In genomic region chr9:104968025-104968982, GRCh38 we compare ENCODE assay signal across 1 cellular context.
TF ChIP-seq lines count a peak whose summit lies in the region.

No MANE protein-coding gene starts in this region.

TF ChIP-seq in HepG2, 621 proteins besides CTCF, POLR2A, EP300 and RAD21 (continued from another document and continues in another):
- no peak for TF ChIP-seq ZNF276 (CRISPR knock-in tag; IDR thresholded peaks at IDR 0.05; ENCODE audit: low read depth)
- peak; percentile 61 for TF ChIP-seq ARID5B (CRISPR knock-in tag; IDR thresholded peaks at IDR 0.05)
- TF ChIP-seq YEATS4 (CRISPR knock-in tag; IDR thresholded peaks at IDR 0.05; ENCODE audit: borderline replicate concordance): peak; percentile 50; the same call in 1 of the 2 replicates
- no peak; the same call in 1 of the 2 replicates for TF ChIP-seq ZSCAN21 (CRISPR knock-in tag; IDR thresholded peaks at IDR 0.05; ENCODE audit: borderline replicate concordance)
- TF ChIP-seq GPBP1L1 (CRISPR knock-in tag; IDR thresholded peaks at IDR 0.05): no peak
- no peak for TF ChIP-seq ZNF781 (CRISPR knock-in tag; IDR thresholded peaks at IDR 0.05; ENCODE audit: borderline replicate concordance, not compliant biosample characterization)
- no peak for TF ChIP-seq ZNF670 (CRISPR knock-in tag; IDR thresholded peaks at IDR 0.05; ENCODE audit: borderline replicate concordance)
- no peak for TF ChIP-seq ZC3H13 (CRISPR knock-in tag; IDR thresholded peaks at IDR 0.05)
- TF ChIP-seq PAX8 (CRISPR knock-in tag; IDR thresholded peaks at IDR 0.05; ENCODE audit: borderline replicate concordance): no peak
- TF ChIP-seq ZNF383 (CRISPR knock-in tag; IDR thresholded peaks at IDR 0.05; ENCODE audit: borderline replicate concordance): peak; percentile 40; the same call in 1 of the 2 replicates
- no peak for TF ChIP-seq ZBTB40 (IDR thresholded peaks at IDR 0.05)
- 0 out of 2 replicates have a peak, but pooled peaks have one; percentile 39 for TF ChIP-seq ZBTB40 (CRISPR knock-in tag; IDR thresholded peaks at IDR 0.05)
- TF ChIP-seq MLLT10 (CRISPR knock-in tag; IDR thresholded peaks at IDR 0.05): no peak
- TF ChIP-seq ZNF451 (CRISPR knock-in tag; IDR thresholded peaks at IDR 0.05): no peak
- TF ChIP-seq DBP (CRISPR knock-in tag; IDR thresholded peaks at IDR 0.05; ENCODE audit: not compliant biosample characterization): no peak
- TF ChIP-seq USF2 (IDR thresholded peaks at IDR 0.05; ENCODE audit: low read depth, low read length): no peak
- TF ChIP-seq USF2 (CRISPR knock-in tag; IDR thresholded peaks at IDR 0.05; ENCODE audit: borderline replicate concordance): no peak
- TF ChIP-seq PREB (CRISPR knock-in tag; IDR thresholded peaks at IDR 0.05): no peak
- no peak for TF ChIP-seq ZNF207 (IDR thresholded peaks at IDR 0.05; ENCODE audit: borderline replicate concordance)
- TF ChIP-seq ZBTB21 (CRISPR knock-in tag; IDR thresholded peaks at IDR 0.05): no peak
- no peak for TF ChIP-seq ZNF496 (CRISPR knock-in tag; IDR thresholded peaks at IDR 0.05; ENCODE audit: insufficient replicate concordance)
- TF ChIP-seq BATF2 (CRISPR knock-in tag; IDR thresholded peaks at IDR 0.05): no peak
- TF ChIP-seq PRDM10 (CRISPR knock-in tag; IDR thresholded peaks at IDR 0.05; ENCODE audit: low read depth): peak; percentile 4; the same call in 1 of the 2 replicates
- TF ChIP-seq NR1H2 (CRISPR knock-in tag; IDR thresholded peaks at IDR 0.05; ENCODE audit: borderline replicate concordance, low read depth): no peak
- no peak for TF ChIP-seq ZNF224 (CRISPR knock-in tag; IDR thresholded peaks at IDR 0.05)
- TF ChIP-seq SP5 (CRISPR knock-in tag; IDR thresholded peaks at IDR 0.05; ENCODE audit: borderline replicate concordance, low read depth): peak; percentile 80
- TF ChIP-seq ZNF841 (CRISPR knock-in tag; IDR thresholded peaks at IDR 0.05; ENCODE audit: borderline replicate concordance): no peak
- 0 out of 2 replicates have a peak, but pooled peaks have one; percentile 61 for TF ChIP-seq CCDC6 (CRISPR knock-in tag; IDR thresholded peaks at IDR 0.05)
